Comparison of ENCODE assay signal across 9 cellular contexts in the genomic region with DNA sequence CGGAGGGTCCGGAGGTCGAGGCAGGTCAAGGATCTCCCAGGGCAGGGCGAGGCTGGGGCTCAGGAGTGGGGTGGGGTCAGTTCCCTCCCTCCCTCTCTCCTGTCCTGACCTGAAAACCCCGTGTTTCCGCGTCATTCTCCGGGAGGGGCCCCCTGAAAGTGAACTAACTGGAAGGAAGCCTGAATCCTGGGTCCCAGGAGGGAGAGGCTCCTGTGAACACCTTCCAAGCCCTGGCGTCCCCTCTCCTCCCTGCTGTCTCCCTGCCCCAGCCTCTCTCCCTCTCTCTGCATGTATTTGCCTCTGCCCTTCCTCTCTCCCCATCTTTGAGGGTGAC. TPM values are rescaled to one million over a fixed set of nuclear protein-coding genes. Genes with fewer than 3 reads are reported as not detected.
DNase-seq lines count a peak whose midpoint lies in the region; ATAC-seq and TF ChIP-seq lines count a peak whose summit lies in the region.
"Had no signal": no experiment of that assay in that cellular context is flagged by ENCODE, and none has a peak within 500 bp of the region (broad histone marks: within the 10 kb centered on the region; RNA-seq: fewer than 3 reads in every experiment).

No MANE protein-coding gene starts in this region.

- H3K27me3 ChIP-seq in mesendoderm (ENCODE audit: insufficient read depth, low read length, poor library complexity) (peaks cover 8% of the 10 kb centered on the region), thoracic aorta (replicated peaks; ENCODE audit: insufficient read depth) (no peaks in the 10 kb centered on the region)

- H3K4me3 Mint-ChIP-seq in activated CD4-positive, alpha-beta T cell treated with anti-CD3 and anti-CD28 coated beads, Interleukin-2, amount 10 ng/mL, durations not matched to agents 7 days and 5 days, result peak overlapping the region; percentile 69

- no peak overlapping the region for H3K4ac ChIP-seq in mesendoderm (ENCODE audit: low read depth, low read length)

- no peaks in the 10 kb centered on the region for H3K79me2 ChIP-seq in mesendoderm (ENCODE audit: control insufficient read depth, insufficient read depth, low read length)

- no peak for TF ChIP-seq CTCF in cardiac fibroblast (IDR thresholded peaks at IDR 0.05; ENCODE audit: low read depth, low read length)
- no peak for TF ChIP-seq CTCF in thoracic aorta (IDR thresholded peaks at IDR 0.05)

- no peak overlapping the region for H3K18ac ChIP-seq in mesendoderm (ENCODE audit: low read length)

- ATAC-seq in thoracic aorta (ENCODE audit: insufficient number of reproducible peaks, low FRiP score, low read depth), result no peak

- H3K27ac ChIP-seq in mesendoderm (ENCODE audit: low read depth, low read length), result no peak overlapping the region
- no peak overlapping the region for H3K27ac ChIP-seq in thoracic aorta

- no peak overlapping the region for H4K8ac ChIP-seq in mesendoderm (ENCODE audit: low read depth, low read length)

- H3K36me3 Mint-ChIP-seq in activated CD4-positive, alpha-beta T cell treated with anti-CD3 and anti-CD28 coated beads, Interleukin-2, amount 10 ng/mL, durations not matched to agents 7 days and 5 days (ENCODE audit: low read depth), result peaks cover 2% of the 10 kb centered on the region

- H3K27me3 Mint-ChIP-seq in activated CD4-positive, alpha-beta T cell treated with anti-CD3 and anti-CD28 coated beads, Interleukin-2, amount 10 ng/mL, durations not matched to agents 7 days and 5 days, result peaks cover 40% of the 10 kb centered on the region

- POLR2A ChIA-PET in activated CD4-positive, alpha-beta T cell treated with anti-CD3 and anti-CD28 coated beads, Interleukin-2, amount 10 ng/mL, durations not matched to agents 7 days and 5 days (lab: Charles Lee), result no interaction called here

- H3K9me3 Mint-ChIP-seq in activated CD4-positive, alpha-beta T cell treated with anti-CD3 and anti-CD28 coated beads, Interleukin-2, amount 10 ng/mL, durations not matched to agents 7 days and 5 days, result no peaks in the 10 kb centered on the region

- DNase-seq in activated CD4-positive, alpha-beta T cell treated with anti-CD3 and anti-CD28 coated beads, Interleukin-2, amount 10 ng/mL, durations not matched to agents 7 days and 5 days, result no peak
- no peak for DNase-seq in activated CD4-positive, alpha-beta T cell treated with anti-CD3 and anti-CD28 coated beads, Interleukin-2, amount 50 U/mL, for 48 hours
- DNase-seq in cardiac fibroblast (ENCODE audit: low read depth in 2 of 2), result no peak
- DNase-seq in mesendoderm, result no peak
- DNase-seq in thoracic aorta (ENCODE audit: low spot score), result no peak
- no peak for DNase-seq in NCI-H1092 treated with DMSO at 0.1 percent for 48 hours (lab: John Stamatoyannopoulos, UW)
- no peak for DNase-seq in SKM-1 treated with dmso at 0.1 percent for 144 hours (lab: John Stamatoyannopoulos, UW; ENCODE audit: unreplicated experiment)
- no peak for DNase-seq in GM03348 (ENCODE audit: low spot score)
- DNase-seq: NCI-H524 treated with DMSO at 0.1 percent for 48 hours had no signal

- no peak overlapping the region for H3K23ac ChIP-seq in mesendoderm (ENCODE audit: low read length)

- no peak overlapping the region for H2BK15ac ChIP-seq in mesendoderm (replicated peaks; ENCODE audit: low read depth)

- no peaks in the 10 kb centered on the region for H3K79me1 ChIP-seq in mesendoderm (ENCODE audit: low read length)

- no peak overlapping the region for H2AK5ac ChIP-seq in mesendoderm (ENCODE audit: low read length)

- peaks cover 20% of the 10 kb centered on the region for H3K4me1 Mint-ChIP-seq in activated CD4-positive, alpha-beta T cell treated with anti-CD3 and anti-CD28 coated beads, Interleukin-2, amount 10 ng/mL, durations not matched to agents 7 days and 5 days

- no peak overlapping the region for H2BK120ac ChIP-seq in mesendoderm (ENCODE audit: low read depth, low read length)

- no peak overlapping the region for H2BK5ac ChIP-seq in mesendoderm (ENCODE audit: low read length)

- H3K9ac ChIP-seq in mesendoderm (ENCODE audit: low read length), result peak overlapping the region; percentile 72

- WGBS in mesendoderm (ENCODE audit: extremely low coverage, insufficient coverage, low lambda C conversion rate), result no CpG with 5 or more reads among the region's 9 CpGs

- no peaks in the 10 kb centered on the region for H3K4me1 ChIP-seq in mesendoderm (ENCODE audit: control insufficient read depth, low read depth, low read length)
- H3K4me1 ChIP-seq in thoracic aorta (ENCODE audit: control insufficient read depth in 1 of 2, low read depth in 2 of 2), result peaks cover 0 to 9% of the 10 kb centered on the region in 2 donors

- H3K36me3 ChIP-seq in mesendoderm (ENCODE audit: control insufficient read depth, insufficient read depth, low read length), result no peaks in the 10 kb centered on the region
- H3K36me3 ChIP-seq in thoracic aorta, result no peaks in the 10 kb centered on the region

- H3K27ac Mint-ChIP-seq in activated CD4-positive, alpha-beta T cell treated with anti-CD3 and anti-CD28 coated beads, Interleukin-2, amount 10 ng/mL, durations not matched to agents 7 days and 5 days, result no peak overlapping the region

- H3K4me2 ChIP-seq in mesendoderm (ENCODE audit: low read length), result peak overlapping the region; percentile 86

- CTCF ChIA-PET in activated CD4-positive, alpha-beta T cell treated with anti-CD3 and anti-CD28 coated beads, Interleukin-2, amount 10 ng/mL, durations not matched to agents 7 days and 5 days (lab: Charles Lee), result interaction anchor here (0.6 kb wide), 1 partner anchor 205 kb away, joined by 3 read pairs; no protein-coding TSS in a partner anchor

- no peaks in the 10 kb centered on the region for H3K9me3 ChIP-seq in thoracic aorta

- peak overlapping the region; percentile 88 for H3K56ac ChIP-seq in mesendoderm (ENCODE audit: low read length)

- peak overlapping the region; percentile 50 to 55 for H3K4me3 ChIP-seq in cardiac fibroblast (replicated peaks in 1 of 2; ENCODE audit: low read depth in 2 of 2, low read length in 2 of 2)
- H3K4me3 ChIP-seq in mesendoderm (ENCODE audit: low read length), result peak overlapping the region; percentile 62
- peak overlapping the region; percentile 74 for H3K4me3 ChIP-seq in thoracic aorta

- no peak overlapping the region for H4K5ac ChIP-seq in mesendoderm (ENCODE audit: low read length)

RNA-seq across cellular contexts. Expression of a gene that starts 0.7 kb away (rescaled TPM):
- total RNA-seq in activated CD4-positive, alpha-beta T cell treated with anti-CD3 and anti-CD28 coated beads, Interleukin-2, amount 10 ng/mL, durations not matched to agents 7 days and 5 days, result under 1 TPM; 0.12 to 0.20 TPM
- polyA plus RNA-seq in mesendoderm (2013, experiment 1 of 2), result 9.1 TPM
- polyA plus RNA-seq in mesendoderm (2013, experiment 2 of 2), result 9.5 TPM
- 1 to 10 TPM; 1.9 to 5.6 TPM for total RNA-seq in thoracic aorta

RNA-seq across cellular contexts. Expression of a gene that starts 21.0 kb away (rescaled TPM):
- total RNA-seq in activated CD4-positive, alpha-beta T cell treated with anti-CD3 and anti-CD28 coated beads, Interleukin-2, amount 10 ng/mL, durations not matched to agents 7 days and 5 days, result 10 to 100 TPM; 24.5 to 30.5 TPM
- 8.1 TPM for polyA plus RNA-seq in mesendoderm (2013, experiment 1 of 2)
- 8.6 TPM for polyA plus RNA-seq in mesendoderm (2013, experiment 2 of 2)
- total RNA-seq in thoracic aorta, result 10 to 100 TPM; 24.1 to 37.8 TPM

RNA-seq across cellular contexts. Expression of a gene that starts 28.5 kb away (rescaled TPM):
- total RNA-seq in activated CD4-positive, alpha-beta T cell treated with anti-CD3 and anti-CD28 coated beads, Interleukin-2, amount 10 ng/mL, durations not matched to agents 7 days and 5 days, result under 1 TPM; 0.50 to 0.79 TPM
- 0.08 TPM for polyA plus RNA-seq in mesendoderm (2013, experiment 1 of 2)
- 0.08 TPM for polyA plus RNA-seq in mesendoderm (2013, experiment 2 of 2)
- under 1 TPM in 1 of 2 donors, not detected in 1; 0.56 TPM for total RNA-seq in thoracic aorta

RNA-seq across cellular contexts. Expression of a gene that starts 29.6 kb away (rescaled TPM):
- 10 to 100 TPM; 10.3 TPM for total RNA-seq in activated CD4-positive, alpha-beta T cell treated with anti-CD3 and anti-CD28 coated beads, Interleukin-2, amount 10 ng/mL, durations not matched to agents 7 days and 5 days
- 11.2 TPM for polyA plus RNA-seq in mesendoderm (2013, experiment 1 of 2)
- polyA plus RNA-seq in mesendoderm (2013, experiment 2 of 2), result 10.8 TPM
- total RNA-seq in thoracic aorta, result 10 to 100 TPM; 48.5 to 82.5 TPM

RNA-seq across cellular contexts. Expression of a gene that starts 44.0 kb away (rescaled TPM):
- 10 to 100 TPM; 14.1 to 14.9 TPM for total RNA-seq in activated CD4-positive, alpha-beta T cell treated with anti-CD3 and anti-CD28 coated beads, Interleukin-2, amount 10 ng/mL, durations not matched to agents 7 days and 5 days
- polyA plus RNA-seq in mesendoderm (2013, experiment 1 of 2), result 19.7 TPM
- 20.0 TPM for polyA plus RNA-seq in mesendoderm (2013, experiment 2 of 2)
- 10 to 100 TPM in 1 of 2 donors, 1 to 10 TPM in 1; 4.6 to 20.2 TPM for total RNA-seq in thoracic aorta
